In genomic region chr21:33362044-33362555, GRCh38 we compare ENCODE assay signal across 8 cellular contexts. TPM values are rescaled to one million over a fixed set of nuclear protein-coding genes. Genes with fewer than 3 reads are reported as not detected.
DNase-seq lines count a peak whose midpoint lies in the region; ATAC-seq and TF ChIP-seq lines count a peak whose summit lies in the region.

No MANE protein-coding gene starts in this region.

- H3K27ac Mint-ChIP-seq in T-helper 2 cell treated with Interferon-gamma antibody and Interleukin-4, amounts not matched to agents 5 μg/mL and 100 μg/mL, for 36 hours = peak overlapping the region; percentile 92
- peak overlapping the region; percentile 85 for H3K27ac Mint-ChIP-seq in central memory CD8-positive, alpha-beta T cell (ENCODE audit: low read depth)
- H3K27ac Mint-ChIP-seq in type B pancreatic cell = peak overlapping the region; percentile 78

- no peak overlapping the region for H3K18ac ChIP-seq in mesenchymal stem cell (ENCODE audit: low read depth in 1 of 2, low read length in 2 of 2)

- 45% methylated on average over 12 of the region's 12 CpGs for WGBS in mesenchymal stem cell

- no peak overlapping the region for H2BK5ac ChIP-seq in mesenchymal stem cell (ENCODE audit: low read depth, low read length, poor library complexity, severe bottlenecking)

- ATAC-seq in central memory CD8-positive, alpha-beta T cell (replicated peaks; ENCODE audit: extremely low read depth, poor library complexity, severe bottlenecking) = peak; percentile 84
- ATAC-seq in HG03108 (IDR thresholded peaks at IDR 0.05; ENCODE audit: unreplicated experiment) (no peak), HG02798 (IDR thresholded peaks at IDR 0.05; ENCODE audit: poor library complexity, unreplicated experiment) (no peak)

- peaks cover 12% of the 10 kb centered on the region for H3K9me3 ChIP-seq in mesenchymal stem cell (ENCODE audit: control insufficient read depth, low read length)

- DNase-seq in GM06990 (ENCODE audit: extremely low read depth, insufficient read length) = peak; percentile 41
- DNase-seq in NAMALWA (ENCODE audit: low spot score) = peak; percentile 92
- peak; percentile 37 for DNase-seq in T-helper 2 cell treated with Interferon-gamma antibody and Interleukin-4, amounts not matched to agents 5 μg/mL and 100 μg/mL, for 36 hours (ENCODE audit: low spot score)
- DNase-seq in central memory CD8-positive, alpha-beta T cell (ENCODE audit: low spot score in 2 of 2) = peak; percentile 44 to 74
- DNase-seq in mesenchymal stem cell = no peak
- peak; percentile 36 for DNase-seq in type B pancreatic cell (ENCODE audit: extremely low spot score, unreplicated experiment)

- H2AK5ac ChIP-seq in mesenchymal stem cell (ENCODE audit: low read length, severe bottlenecking) = peak overlapping the region; percentile 5

- H3K23ac ChIP-seq in mesenchymal stem cell (ENCODE audit: low read length in 2 of 2) = no peak overlapping the region

- H3K4me2 ChIP-seq in mesenchymal stem cell (ENCODE audit: low read length, poor library complexity, severe bottlenecking) = no peak overlapping the region

- no peak overlapping the region for H2BK12ac ChIP-seq in mesenchymal stem cell (ENCODE audit: low read length in 2 of 2)

- H4K91ac ChIP-seq in mesenchymal stem cell (ENCODE audit: low read length) = no peak overlapping the region

- no peak overlapping the region for H2BK120ac ChIP-seq in mesenchymal stem cell (ENCODE audit: low read depth, low read length)

- H3K36me3 Mint-ChIP-seq in T-helper 2 cell treated with Interferon-gamma antibody and Interleukin-4, amounts not matched to agents 5 μg/mL and 100 μg/mL, for 36 hours (ENCODE audit: low read depth) = peaks cover 13% of the 10 kb centered on the region
- peaks cover 19% of the 10 kb centered on the region for H3K36me3 Mint-ChIP-seq in central memory CD8-positive, alpha-beta T cell (ENCODE audit: insufficient read depth)
- H3K36me3 Mint-ChIP-seq in type B pancreatic cell = no peaks in the 10 kb centered on the region

- H3K36me3 ChIP-seq in GM06990 (ENCODE audit: control insufficient read depth, insufficient read depth, low read length) (peaks cover 4% of the 10 kb centered on the region; the same call in 1 of the 2 replicates), mesenchymal stem cell (ENCODE audit: control insufficient read depth in 1 of 2, insufficient read depth in 2 of 2, low read depth in 1 of 2, low read length in 2 of 2) (peaks cover 6 to 9% of the 10 kb centered on the region in 2 experiments)

- peak overlapping the region; percentile 78 for H3K4me3 Mint-ChIP-seq in T-helper 2 cell treated with Interferon-gamma antibody and Interleukin-4, amounts not matched to agents 5 μg/mL and 100 μg/mL, for 36 hours
- peak overlapping the region; percentile 74 for H3K4me3 Mint-ChIP-seq in central memory CD8-positive, alpha-beta T cell
- peak overlapping the region; percentile 32 for H3K4me3 Mint-ChIP-seq in type B pancreatic cell

- H2BK15ac ChIP-seq in mesenchymal stem cell (ENCODE audit: low read depth, poor library complexity, severe bottlenecking) = no peak overlapping the region

- no peak overlapping the region for H3K14ac ChIP-seq in mesenchymal stem cell (ENCODE audit: low read length in 2 of 2)

- H3K27me3 Mint-ChIP-seq in T-helper 2 cell treated with Interferon-gamma antibody and Interleukin-4, amounts not matched to agents 5 μg/mL and 100 μg/mL, for 36 hours (ENCODE audit: low read depth) = no peaks in the 10 kb centered on the region
- H3K27me3 Mint-ChIP-seq in central memory CD8-positive, alpha-beta T cell = no peaks in the 10 kb centered on the region
- H3K27me3 Mint-ChIP-seq in type B pancreatic cell = peaks cover 3% of the 10 kb centered on the region

- H3K4me1 ChIP-seq in mesenchymal stem cell (ENCODE audit: control insufficient read depth, insufficient read depth, low read depth, low read length) = peaks cover 8% of the 10 kb centered on the region

- no peaks in the 10 kb centered on the region for H3K79me1 ChIP-seq in mesenchymal stem cell (replicated peaks; ENCODE audit: low read length, poor library complexity, severe bottlenecking)

- H3K27ac ChIP-seq in mesenchymal stem cell (ENCODE audit: low read length, poor library complexity, severe bottlenecking) = no peak overlapping the region

- peaks cover 15% of the 10 kb centered on the region for H3K9me3 Mint-ChIP-seq in T-helper 2 cell treated with Interferon-gamma antibody and Interleukin-4, amounts not matched to agents 5 μg/mL and 100 μg/mL, for 36 hours
- H3K9me3 Mint-ChIP-seq in central memory CD8-positive, alpha-beta T cell = peaks cover 6% of the 10 kb centered on the region
- H3K9me3 Mint-ChIP-seq in type B pancreatic cell = peaks cover 4% of the 10 kb centered on the region

- H3K4me1 Mint-ChIP-seq in T-helper 2 cell treated with Interferon-gamma antibody and Interleukin-4, amounts not matched to agents 5 μg/mL and 100 μg/mL, for 36 hours (ENCODE audit: low read depth) = peaks cover 17% of the 10 kb centered on the region
- H3K4me1 Mint-ChIP-seq in central memory CD8-positive, alpha-beta T cell = peaks cover 15% of the 10 kb centered on the region
- H3K4me1 Mint-ChIP-seq in type B pancreatic cell (ENCODE audit: unreplicated experiment) = peaks cover 14% of the 10 kb centered on the region

- H4K8ac ChIP-seq in mesenchymal stem cell (ENCODE audit: low read length) = no peak overlapping the region

- no peak for TF ChIP-seq CTCF in GM06990 (IDR thresholded peaks at IDR 0.05; ENCODE audit: insufficient read depth, low read length, poor library complexity, severe bottlenecking)
- no peak for TF ChIP-seq CTCF in type B pancreatic cell (conservative IDR thresholded peaks at IDR 0.05)

- H3K4ac ChIP-seq in mesenchymal stem cell (ENCODE audit: low read depth in 1 of 2, low read length in 2 of 2) = no peak overlapping the region

- no peak overlapping the region for H3K9ac ChIP-seq in mesenchymal stem cell (ENCODE audit: low read length)

- no peak overlapping the region for H3K4me3 ChIP-seq in GM06990 (replicated peaks; ENCODE audit: low read depth, low read length)
- H3K4me3 ChIP-seq in mesenchymal stem cell (ENCODE audit: insufficient read depth in 1 of 2, low read depth in 1 of 2, low read length in 2 of 2) = no peak overlapping the region

- no peak overlapping the region for H2AFZ ChIP-seq in mesenchymal stem cell (ENCODE audit: low read depth, low read length)

- H3K27me3 ChIP-seq in GM06990 (replicated peaks; ENCODE audit: control insufficient read depth, insufficient read depth, low read length) (no peaks in the 10 kb centered on the region), mesenchymal stem cell (ENCODE audit: control insufficient read depth in 1 of 2, insufficient read depth in 1 of 2, low read length in 2 of 2) (no peaks in the 10 kb centered on the region)

RNA-seq across cellular contexts. Expression of gene IFNAR1, which starts 37.3 kb away (rescaled TPM):
- polyA plus RNA-seq in mesenchymal stem cell (2013, experiment 1 of 2) = 40.6 TPM
- 40.4 TPM for polyA plus RNA-seq in mesenchymal stem cell (2013, experiment 2 of 2)
- 26.4 and 28.6 TPM in 2 replicates for total RNA-seq in type B pancreatic cell (ENCODE audit: low replicate concordance)

RNA-seq across cellular contexts. Expression of gene IFNGR2, which starts 41.1 kb away (rescaled TPM):
- polyA plus RNA-seq in mesenchymal stem cell (2013, experiment 1 of 2) = 62.7 TPM
- polyA plus RNA-seq in mesenchymal stem cell (2013, experiment 2 of 2) = 59.5 TPM
- total RNA-seq in type B pancreatic cell (ENCODE audit: low replicate concordance) = 39.0 and 40.4 TPM in 2 replicates
